15 cellular contexts compared by ENCODE assay signal in genomic region chr9:114367406-114367805, GRCh38. TPM values are rescaled to one million over a fixed set of nuclear protein-coding genes. Genes with fewer than 3 reads are reported as not detected.
DNase-seq lines count a peak whose midpoint lies in the region; ATAC-seq and TF ChIP-seq lines count a peak whose summit lies in the region.
"Had no signal": no experiment of that assay in that cellular context is flagged by ENCODE, and none has a peak within 500 bp of the region (broad histone marks: within the 10 kb centered on the region; RNA-seq: fewer than 3 reads in every experiment).

No MANE protein-coding gene starts in this region.

- H4K20me1 ChIP-seq in hepatocyte (ENCODE audit: insufficient read depth, poor library complexity, severe bottlenecking): no peaks in the 10 kb centered on the region

- TF ChIP-seq POLR2A in suprapubic skin (IDR thresholded peaks at IDR 0.05) (no peak), thyroid gland (IDR thresholded peaks at IDR 0.05) (no peak), gastroesophageal sphincter (IDR thresholded peaks at IDR 0.05) (no peak)

- H3K36me3 ChIP-seq in hepatocyte (replicated peaks; ENCODE audit: insufficient read depth, low read depth) (peaks cover 3% of the 10 kb centered on the region), suprapubic skin (peaks cover 41% of the 10 kb centered on the region), thyroid gland (peaks cover 13 to 14% of the 10 kb centered on the region in 2 donors), gastroesophageal sphincter (peaks cover 0 to 78% of the 10 kb centered on the region in 2 donors)
- H3K36me3 ChIP-seq: ovary, SJCRH30 had no signal

- no peak overlapping the region for H3K4me3 ChIP-seq in hepatocyte
- H3K4me3 ChIP-seq in suprapubic skin: no peak overlapping the region
- no peak overlapping the region for H3K4me3 ChIP-seq in thyroid gland (replicated peaks in 1 of 3)
- H3K4me3 ChIP-seq in gastroesophageal sphincter: no peak overlapping the region
- H3K4me3 ChIP-seq: ovary, SJCRH30 had no signal

- no peaks in the 10 kb centered on the region for H3K27me3 Mint-ChIP-seq in activated CD8-positive, alpha-beta memory T cell treated with anti-CD3 and anti-CD28 coated beads, Interleukin-2, amount 10 ng/mL, durations not matched to agents 7 days and 5 days
- no peaks in the 10 kb centered on the region for H3K27me3 Mint-ChIP-seq in T-helper 17 cell

- TF ChIP-seq EP300 in suprapubic skin (IDR thresholded peaks at IDR 0.05) (no peak), gastroesophageal sphincter (IDR thresholded peaks at IDR 0.05) (no peak)

- H2AFZ ChIP-seq in hepatocyte: no peak overlapping the region

- peak overlapping the region; percentile 89 for H3K27ac Mint-ChIP-seq in activated CD8-positive, alpha-beta memory T cell treated with anti-CD3 and anti-CD28 coated beads, Interleukin-2, amount 10 ng/mL, durations not matched to agents 7 days and 5 days
- peak overlapping the region; percentile 96 for H3K27ac Mint-ChIP-seq in T-helper 17 cell

- no peak for DNase-seq in activated CD8-positive, alpha-beta memory T cell treated with anti-CD3 and anti-CD28 coated beads, Interleukin-2, amount 10 ng/mL, durations not matched to agents 7 days and 5 days
- no peak for DNase-seq in activated CD8-positive, alpha-beta memory T cell treated with anti-CD3 and anti-CD28 coated beads, Interleukin-2, amount 50 U/mL, for 4 hours
- no peak for DNase-seq in T-helper 17 cell
- no peak for DNase-seq in hepatocyte (ENCODE audit: low spot score)
- no peak for DNase-seq in suprapubic skin (ENCODE audit: low spot score in 2 of 2)
- no peak for DNase-seq in NCI-H345 treated with DMSO at 0.1 percent for 48 hours (lab: John Stamatoyannopoulos, UW; ENCODE audit: unreplicated experiment)
- DNase-seq in thyroid gland: no peak
- DNase-seq: kidney glomerular epithelial cell, NCI-H226, ovary, SJCRH30 had no signal

- no peak overlapping the region for H3K4me2 ChIP-seq in hepatocyte

- peaks cover 89% of the 10 kb centered on the region for H3K36me3 Mint-ChIP-seq in activated CD8-positive, alpha-beta memory T cell treated with anti-CD3 and anti-CD28 coated beads, Interleukin-2, amount 10 ng/mL, durations not matched to agents 7 days and 5 days
- peaks cover 9% of the 10 kb centered on the region for H3K36me3 Mint-ChIP-seq in T-helper 17 cell (ENCODE audit: low read depth)

- no peaks in the 10 kb centered on the region for H3K9me3 ChIP-seq in T-helper 17 cell (ENCODE audit: control insufficient read depth, low read length, poor library complexity, severe bottlenecking)
- no peaks in the 10 kb centered on the region for H3K9me3 ChIP-seq in hepatocyte (ENCODE audit: low read depth)
- H3K9me3 ChIP-seq in suprapubic skin: no peaks in the 10 kb centered on the region
- no peaks in the 10 kb centered on the region for H3K9me3 ChIP-seq in thyroid gland
- H3K9me3 ChIP-seq in gastroesophageal sphincter: no peaks in the 10 kb centered on the region
- H3K9me3 ChIP-seq: ovary, SJCRH30 had no signal

- H3K27me3 ChIP-seq in hepatocyte (no peaks in the 10 kb centered on the region), suprapubic skin (no peaks in the 10 kb centered on the region), thyroid gland (no peaks in the 10 kb centered on the region), gastroesophageal sphincter (no peaks in the 10 kb centered on the region)
- H3K27me3 ChIP-seq: ovary, SJCRH30 had no signal

- WGBS in hepatocyte (ENCODE audit: low lambda C conversion rate, missing lambda C conversion rate): 93% methylated on average over 7 of the region's 7 CpGs
- WGBS in suprapubic skin: 87% methylated on average over 6 of the region's 7 CpGs
- WGBS in thyroid gland, 2 donors: 89 to 90% methylated on average over 6 to 7 of the region's 7 CpGs
- 63% methylated on average over 1 of the region's 7 CpGs; no CpG with 5 or more reads in 1 of the 2 donors for WGBS in gastroesophageal sphincter (ENCODE audit: low coverage in 1 of 2), 2 donors

- H3K4me3 Mint-ChIP-seq in activated CD8-positive, alpha-beta memory T cell treated with anti-CD3 and anti-CD28 coated beads, Interleukin-2, amount 10 ng/mL, durations not matched to agents 7 days and 5 days: peak overlapping the region; percentile 50
- peak overlapping the region; percentile 90 for H3K4me3 Mint-ChIP-seq in T-helper 17 cell

- CTCF ChIA-PET in activated CD8-positive, alpha-beta memory T cell treated with anti-CD3 and anti-CD28 coated beads, Interleukin-2, amount 10 ng/mL, durations not matched to agents 7 days and 5 days (lab: Charles Lee): interaction anchor here (0.6 to 7.3 kb wide), 6 partner anchors 10 to 286 kb away, joined by 3 to 135 read pairs (median 4); partner anchors contain the start of gene AKNA

- H3K9me2 ChIP-seq in hepatocyte (replicated peaks; ENCODE audit: insufficient read depth): no peaks in the 10 kb centered on the region

- H3K4me1 ChIP-seq in hepatocyte (ENCODE audit: insufficient read depth) (peaks cover 37% of the 10 kb centered on the region), suprapubic skin (peaks cover 24% of the 10 kb centered on the region), thyroid gland (peaks cover 4 to 13% of the 10 kb centered on the region in 2 donors), gastroesophageal sphincter (peaks cover 0 to 30% (median 2%) of the 10 kb centered on the region in 3 donors)
- H3K4me1 ChIP-seq: SJCRH30 had no signal

- H3K27ac ChIP-seq in hepatocyte (peak overlapping the region; percentile 83), suprapubic skin (peak overlapping the region; percentile 53), thyroid gland (peak overlapping the region in 1 of 3 donors; percentile 36), gastroesophageal sphincter (peak overlapping the region in 2 of 4 donors; percentile 2 to 4)
- H3K27ac ChIP-seq: ovary, SJCRH30 had no signal

- H3K9me3 Mint-ChIP-seq in activated CD8-positive, alpha-beta memory T cell treated with anti-CD3 and anti-CD28 coated beads, Interleukin-2, amount 10 ng/mL, durations not matched to agents 7 days and 5 days (ENCODE audit: low read depth): no peaks in the 10 kb centered on the region

- no peaks in the 10 kb centered on the region for H3K79me2 ChIP-seq in hepatocyte

- TF ChIP-seq CTCF in hepatocyte (IDR thresholded peaks at IDR 0.05; ENCODE audit: poor library complexity) (no peak), suprapubic skin (IDR thresholded peaks at IDR 0.05) (no peak), thyroid gland (IDR thresholded peaks at IDR 0.05) (no peak), gastroesophageal sphincter (IDR thresholded peaks at IDR 0.05) (no peak)

- peaks cover 95% of the 10 kb centered on the region for H3K4me1 Mint-ChIP-seq in activated CD8-positive, alpha-beta memory T cell treated with anti-CD3 and anti-CD28 coated beads, Interleukin-2, amount 10 ng/mL, durations not matched to agents 7 days and 5 days
- H3K4me1 Mint-ChIP-seq in T-helper 17 cell: peaks cover 72% of the 10 kb centered on the region

- no peak for ATAC-seq in activated CD8-positive, alpha-beta memory T cell treated with anti-CD3 and anti-CD28 coated beads, Interleukin-2, amount 10 ng/mL, durations not matched to agents 7 days and 5 days
- ATAC-seq in T-helper 17 cell: no peak
- ATAC-seq in gastroesophageal sphincter: no peak

- intact Hi-C loops in thyroid gland (cut with DNase I): no loop called here

RNA-seq across cellular contexts. Expression of gene AKNA, which starts 20.4 kb away (rescaled TPM):
- total RNA-seq in activated CD8-positive, alpha-beta memory T cell treated with anti-CD3 and anti-CD28 coated beads, Interleukin-2, amount 10 ng/mL, durations not matched to agents 7 days and 5 days: 100 to 1,000 TPM; 432 to 500 TPM
- 100 to 1,000 TPM; 263 to 323 TPM for total RNA-seq in T-helper 17 cell
- total RNA-seq in hepatocyte: 12.9 and 13.8 TPM in 2 replicates
- 4.5 and 6.6 TPM in 2 replicates for polyA plus RNA-seq in hepatocyte
- total RNA-seq in suprapubic skin: 10 to 100 TPM; 10.5 to 27.1 (median 14.4) TPM
- total RNA-seq in thyroid gland: 10 to 100 TPM; 10.0 to 17.0 (median 12.5) TPM
- 10 to 100 TPM in 3 of 4 donors, 1 to 10 TPM in 1; 8.8 to 24.3 (median 19.0) TPM for total RNA-seq in gastroesophageal sphincter

RNA-seq across cellular contexts. Expression of gene ORM2, which starts 37.7 kb away (rescaled TPM):
- not detected for total RNA-seq in activated CD8-positive, alpha-beta memory T cell treated with anti-CD3 and anti-CD28 coated beads, Interleukin-2, amount 10 ng/mL, durations not matched to agents 7 days and 5 days
- total RNA-seq in T-helper 17 cell (not detected), hepatocyte (45.7 and 52.0 TPM in 2 replicates), suprapubic skin (1 to 10 TPM in 1 of 4 donors, not detected in 3; 9.5 TPM), thyroid gland (not detected), gastroesophageal sphincter (not detected)
- polyA plus RNA-seq in hepatocyte: 80.9 and 136 TPM in 2 replicates
- total RNA-seq: A673, cerebellum, fibroblast of villous mesenchyme, SJCRH30 had no signal

RNA-seq across cellular contexts. Expression of gene ORM1, which starts 44.5 kb away (rescaled TPM):
- total RNA-seq in activated CD8-positive, alpha-beta memory T cell treated with anti-CD3 and anti-CD28 coated beads, Interleukin-2, amount 10 ng/mL, durations not matched to agents 7 days and 5 days: not detected
- total RNA-seq in T-helper 17 cell (not detected), hepatocyte (397 and 472 TPM in 2 replicates), suprapubic skin (10 to 100 TPM in 1 of 4 donors, not detected in 3; 59.2 TPM), thyroid gland (not detected), gastroesophageal sphincter (1 to 10 TPM in 1 of 4 donors, not detected in 3; 1.6 TPM)
- 538 and 976 TPM in 2 replicates for polyA plus RNA-seq in hepatocyte
- total RNA-seq: A673, cerebellum, fibroblast of villous mesenchyme, SJCRH30 had no signal

Comparison
In these comparisons a context has a peak if more than half of its experiments do, and no peak if none do; other contexts are left out.
1. RNA of gene AKNA, which starts 20.4 kb away (total RNA-seq): 432 to 500 TPM in activated CD8-positive, alpha-beta memory T cell treated with anti-CD3 and anti-CD28 coated beads, Interleukin-2, amount 10 ng/mL, durations not matched to agents 7 days and 5 days and 263 to 323 TPM in T-helper 17 cell; 8.8 to 24.3 TPM in gastroesophageal sphincter, 10.5 to 27.1 TPM in suprapubic skin, 10.0 to 17.0 TPM in thyroid gland and 12.9 to 13.8 TPM in hepatocyte; every median in the first group is over 4 times any median in the second.